Comparison of ENCODE assay signal across 7 cellular contexts in the genomic region with DNA sequence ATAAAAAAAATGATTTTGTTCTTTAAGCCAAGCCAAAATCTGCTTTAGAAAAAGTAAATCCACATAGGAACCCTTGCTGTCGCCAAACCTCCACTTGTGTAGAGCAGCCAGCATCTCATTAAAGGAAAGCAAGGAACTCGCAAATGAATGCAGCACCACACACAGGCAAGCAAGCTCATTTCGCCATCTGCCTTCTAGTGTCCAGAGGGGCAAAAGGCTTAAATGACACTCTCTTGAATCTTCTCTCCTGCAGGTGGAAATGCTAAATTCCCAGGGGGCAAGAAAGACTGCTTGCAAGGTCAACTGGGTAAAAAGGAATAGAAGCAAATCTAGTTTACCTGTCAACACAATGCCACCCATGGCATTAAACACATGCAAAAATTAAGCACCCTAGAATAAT. TPM values are rescaled to one million over a fixed set of nuclear protein-coding genes. Genes with fewer than 3 reads are reported as not detected.
DNase-seq lines count a peak whose midpoint lies in the region; ATAC-seq and TF ChIP-seq lines count a peak whose summit lies in the region.

No MANE protein-coding gene starts in this region.

- peaks cover 55% of the 10 kb centered on the region for H3K4me1 Mint-ChIP-seq in dendritic cell treated with granulocyte-macrophage colony-stimulating factor and Interleukin-4, amounts not matched to agents 40 ng/mL and 50 ng/mL, for 4 days (ENCODE audit: low read depth)

- H3K27me3 ChIP-seq in H7 (ENCODE audit: control insufficient read depth, insufficient read depth, low read length): no peaks in the 10 kb centered on the region

- ATAC-seq in left lobe of liver (no peak), HG03571 (IDR thresholded peaks at IDR 0.05; ENCODE audit: unreplicated experiment) (no peak)

- TF ChIP-seq CTCF in retinal pigment epithelial cell (conservative IDR thresholded peaks at IDR 0.05; ENCODE audit: low read depth, low read length): peak; percentile 43

- H3K4me3 ChIP-seq in GM08714 (ENCODE audit: low read length): peak overlapping the region; percentile 57
- H3K4me3 ChIP-seq in H7 (ENCODE audit: insufficient read depth, low read depth, low read length): no peak overlapping the region
- H3K4me3 ChIP-seq in retinal pigment epithelial cell (ENCODE audit: low read length): no peak overlapping the region

- H3K27ac Mint-ChIP-seq in dendritic cell treated with granulocyte-macrophage colony-stimulating factor and Interleukin-4, amounts not matched to agents 40 ng/mL and 50 ng/mL, for 4 days: no peak overlapping the region

- no peaks in the 10 kb centered on the region for H3K36me3 ChIP-seq in H7 (replicated peaks; ENCODE audit: control insufficient read depth, insufficient read depth, low read length)

- peak overlapping the region; percentile 23 for H3K4me3 Mint-ChIP-seq in dendritic cell treated with granulocyte-macrophage colony-stimulating factor and Interleukin-4, amounts not matched to agents 40 ng/mL and 50 ng/mL, for 4 days

- peaks cover 29% of the 10 kb centered on the region for H3K36me3 Mint-ChIP-seq in dendritic cell treated with granulocyte-macrophage colony-stimulating factor and Interleukin-4, amounts not matched to agents 40 ng/mL and 50 ng/mL, for 4 days (ENCODE audit: low read depth)

- H3K9me3 Mint-ChIP-seq in dendritic cell treated with granulocyte-macrophage colony-stimulating factor and Interleukin-4, amounts not matched to agents 40 ng/mL and 50 ng/mL, for 4 days: no peaks in the 10 kb centered on the region

- intact Hi-C loops in dendritic cell treated with granulocyte-macrophage colony-stimulating factor and Interleukin-4, amounts not matched to agents 40 ng/mL and 50 ng/mL, for 4 days (cut with micrococcal nuclease): loop anchor here (5.0 to 10.0 kb wide), 4 partner anchors 42 to 679 kb away; partner anchors contain the start of gene OPA1

- DNase-seq in H7 (peak; percentile 58), NCI-H524 (lab: John Stamatoyannopoulos, UW) (peak; percentile 94 to 98), retinal pigment epithelial cell (ENCODE audit: low read depth) (no peak), left lobe of liver (ENCODE audit: low spot score) (no peak)

- peaks cover 25% of the 10 kb centered on the region for H3K27me3 Mint-ChIP-seq in dendritic cell treated with granulocyte-macrophage colony-stimulating factor and Interleukin-4, amounts not matched to agents 40 ng/mL and 50 ng/mL, for 4 days

RNA-seq across cellular contexts. Expression of gene MB21D2, which starts 2.4 kb away (rescaled TPM):
- total RNA-seq in H7 (2014; rRNA removed; shearing (Covaris generic)): 32.6 and 36.9 TPM in 2 replicates
- 0.23 TPM for total RNA-seq in left lobe of liver

Comparison
In these comparisons a context has a peak if more than half of its experiments do, and no peak if none do; other contexts are left out.
1. DNase-seq: peak in H7 (single experiment) and NCI-H524 (2 of 2); none in retinal pigment epithelial cell (single experiment) and left lobe of liver (single experiment).
2. RNA of gene MB21D2, which starts 2.4 kb away (total RNA-seq): 32.6 to 36.9 TPM in H7; 0.23 TPM in left lobe of liver (single experiment); every median in the first group is over 10 times any median in the second.